Comparison of ENCODE assay signal across 22 cellular contexts in the genomic region with DNA sequence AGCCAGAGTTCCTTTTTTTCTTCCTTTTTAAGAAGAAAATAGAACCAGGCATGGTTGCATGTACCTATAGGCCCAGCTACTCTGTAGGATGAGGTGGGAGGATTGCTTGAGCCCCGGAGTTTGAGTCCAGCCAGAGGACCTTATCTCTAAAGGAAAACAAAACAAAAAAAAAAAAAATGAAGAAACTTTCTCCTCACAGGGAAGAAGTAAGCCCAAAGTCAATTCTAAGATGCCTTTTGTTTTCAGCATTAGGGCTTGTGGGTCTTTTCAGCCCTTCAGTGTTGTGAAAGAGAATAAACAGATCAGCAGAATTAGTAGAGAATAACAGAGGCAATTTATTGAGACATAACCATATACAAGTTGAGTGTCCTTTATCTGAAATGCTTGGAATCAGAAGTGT. TPM values are rescaled to one million over a fixed set of nuclear protein-coding genes. Genes with fewer than 3 reads are reported as not detected.
DNase-seq lines count a peak whose midpoint lies in the region; ATAC-seq and TF ChIP-seq lines count a peak whose summit lies in the region.
"Had no signal": no experiment of that assay in that cellular context is flagged by ENCODE, and none has a peak within 500 bp of the region (broad histone marks: within the 10 kb centered on the region; RNA-seq: fewer than 3 reads in every experiment).

No MANE protein-coding gene starts in this region.

- H3K27ac Mint-ChIP-seq in H9, result peak overlapping the region in 2 of 3 experiments; percentile 15 to 36; a peak in 2 of 7 replicates
- H3K27ac Mint-ChIP-seq in neural progenitor cell, result no peak overlapping the region
- H3K27ac Mint-ChIP-seq in activated CD8-positive, alpha-beta memory T cell treated with anti-CD3 and anti-CD28 coated beads, Interleukin-2, amount 10 ng/mL, durations not matched to agents 7 days and 5 days, result no peak overlapping the region
- H3K27ac Mint-ChIP-seq: CD8-positive, alpha-beta T cell had no signal

- no peak overlapping the region for H3K4me2 ChIP-seq in H9 (ENCODE audit: insufficient read depth, insufficient read length, low read length)
- no peak overlapping the region for H3K4me2 ChIP-seq in neural progenitor cell
- H3K4me2 ChIP-seq: A549, BLaER1 had no signal

- no peak overlapping the region for H3K4ac ChIP-seq in H9 (ENCODE audit: low read depth, low read length)

- no peak overlapping the region for H2AK5ac ChIP-seq in H9 (ENCODE audit: insufficient read length, low read length)

- peaks cover 2% of the 10 kb centered on the region; the same call in 1 of the 2 replicates for H3K79me2 ChIP-seq in H9 (ENCODE audit: insufficient read depth, low read length)
- H3K79me2 ChIP-seq in neural progenitor cell (ENCODE audit: low read depth), result peaks cover 95% of the 10 kb centered on the region

- H3K27me3 Mint-ChIP-seq in H9 (ENCODE audit: low read depth), result no peaks in the 10 kb centered on the region
- H3K27me3 Mint-ChIP-seq in neural progenitor cell (ENCODE audit: insufficient read depth, low read depth), result no peaks in the 10 kb centered on the region
- no peaks in the 10 kb centered on the region for H3K27me3 Mint-ChIP-seq in activated CD8-positive, alpha-beta memory T cell treated with anti-CD3 and anti-CD28 coated beads, Interleukin-2, amount 10 ng/mL, durations not matched to agents 7 days and 5 days

- intact Hi-C loops in ascending aorta (cut with DNase I), result no loop called here

- no peak overlapping the region for H3K23ac ChIP-seq in H9 (ENCODE audit: insufficient read length, low read depth, low read length)

- H3K23me2 ChIP-seq in H9 (ENCODE audit: insufficient read length, low read depth, low read length, poor library complexity, severe bottlenecking), result no peaks in the 10 kb centered on the region

- no peak overlapping the region for H3K56ac ChIP-seq in H9 (ENCODE audit: insufficient read length, low read depth, low read length)

- no CpG with 5 or more reads among the region's 1 CpG for WGBS in H9 (ENCODE audit: extremely low coverage, insufficient read length, low lambda C conversion rate)

- no peak overlapping the region for H2BK120ac ChIP-seq in H9 (ENCODE audit: low read depth, low read length, poor library complexity, severe bottlenecking)

- no peak overlapping the region for H2AFZ ChIP-seq in H9 (ENCODE audit: low read length)
- H2AFZ ChIP-seq in neural progenitor cell (replicated peaks), result no peak overlapping the region

- H3K9ac ChIP-seq in H9 (ENCODE audit: extremely low read depth, insufficient read length, low read length), result no peak overlapping the region
- H3K9ac ChIP-seq in neural progenitor cell, result no peak overlapping the region
- H3K9ac ChIP-seq: BLaER1 had no signal

- no peaks in the 10 kb centered on the region for H3K36me3 ChIP-seq in ascending aorta
- peaks cover 10% of the 10 kb centered on the region for H3K36me3 ChIP-seq in neural progenitor cell

- H4K91ac ChIP-seq in H9 (ENCODE audit: insufficient read length, low read depth, low read length), result no peak overlapping the region

- H3K27me3 ChIP-seq in H9 (ENCODE audit: insufficient read depth, low read length), result no peaks in the 10 kb centered on the region
- no peaks in the 10 kb centered on the region for H3K27me3 ChIP-seq in ascending aorta
- H3K27me3 ChIP-seq in neural progenitor cell, result no peaks in the 10 kb centered on the region
- H3K27me3 ChIP-seq: BLaER1 had no signal

- H3K4me1 ChIP-seq in H9 (ENCODE audit: insufficient read depth, low read length) (no peaks in the 10 kb centered on the region), ascending aorta (peaks cover 0 to 7% of the 10 kb centered on the region in 2 donors), neural progenitor cell (no peaks in the 10 kb centered on the region)
- H3K4me1 ChIP-seq: BLaER1 had no signal

- H2BK12ac ChIP-seq in H9 (ENCODE audit: insufficient read length, low read depth, low read length), result no peak overlapping the region

- H3K4me3 Mint-ChIP-seq in H9 (no peak overlapping the region), neural progenitor cell (no peak overlapping the region)
- no peak overlapping the region for H3K4me3 Mint-ChIP-seq in activated CD8-positive, alpha-beta memory T cell treated with anti-CD3 and anti-CD28 coated beads, Interleukin-2, amount 10 ng/mL, durations not matched to agents 7 days and 5 days
- H3K4me3 Mint-ChIP-seq: CD8-positive, alpha-beta T cell had no signal

- no peak overlapping the region for H3K27ac ChIP-seq in H9 (ENCODE audit: insufficient read length, low read depth, low read length)
- peak overlapping the region; percentile 16 to 29 for H3K27ac ChIP-seq in ascending aorta
- H3K27ac ChIP-seq in neural progenitor cell, result peak overlapping the region; percentile 22
- H3K27ac ChIP-seq: A549, BLaER1 had no signal

- ATAC-seq in HG03108 (IDR thresholded peaks at IDR 0.05; ENCODE audit: unreplicated experiment) (no peak), GM19395 (IDR thresholded peaks at IDR 0.05; ENCODE audit: unreplicated experiment) (no peak)
- no peak for ATAC-seq in activated CD8-positive, alpha-beta memory T cell treated with anti-CD3 and anti-CD28 coated beads, Interleukin-2, amount 10 ng/mL, durations not matched to agents 7 days and 5 days
- ATAC-seq: A549; CD8-positive, alpha-beta T cell had no signal

- no peak for TF ChIP-seq CTCF in H9 (conservative IDR thresholded peaks at IDR 0.05)
- TF ChIP-seq CTCF in ascending aorta (IDR thresholded peaks at IDR 0.05), result no peak
- no peak for TF ChIP-seq CTCF in fibroblast of the aortic adventitia (IDR thresholded peaks at IDR 0.05; ENCODE audit: insufficient read depth, low read length)
- TF ChIP-seq CTCF in neural progenitor cell (IDR thresholded peaks at IDR 0.05), result no peak

- H3K9me3 Mint-ChIP-seq in H9 (peaks cover 0 to 3% of the 10 kb centered on the region in 2 experiments; a peak in 2 of 5 replicates), neural progenitor cell (peaks cover 9% of the 10 kb centered on the region)
- peaks cover 3% of the 10 kb centered on the region for H3K9me3 Mint-ChIP-seq in activated CD8-positive, alpha-beta memory T cell treated with anti-CD3 and anti-CD28 coated beads, Interleukin-2, amount 10 ng/mL, durations not matched to agents 7 days and 5 days (ENCODE audit: low read depth)
- H3K9me3 Mint-ChIP-seq: CD8-positive, alpha-beta T cell had no signal

- no peak overlapping the region for H3K4me3 ChIP-seq in ascending aorta
- no peak overlapping the region for H3K4me3 ChIP-seq in fibroblast of the aortic adventitia (ENCODE audit: low read depth, low read length)
- H3K4me3 ChIP-seq in neural progenitor cell, result no peak overlapping the region
- H3K4me3 ChIP-seq: A549, BLaER1, SK-N-MC had no signal

- DNase-seq in H9 (no peak), ascending aorta (ENCODE audit: low spot score in 2 of 2) (no peak), fibroblast of the aortic adventitia (ENCODE audit: low read depth) (peak; percentile 41), neural progenitor cell (ENCODE audit: low spot score) (no peak), islet precursor cell (no peak)
- DNase-seq in activated CD8-positive, alpha-beta memory T cell treated with anti-CD3 and anti-CD28 coated beads, Interleukin-2, amount 10 ng/mL, durations not matched to agents 7 days and 5 days, result no peak
- DNase-seq: Calu3; CD8-positive, alpha-beta T cell; DMS53; HCEC 1CT; KG1; NCI-H1417; NCI-H187 treated with DMSO at 0.1 percent for 48 hours; NCI-H2227 treated with DMSO at 0.1 percent for 48 hours; NCI-H510A treated with DMSO at 0.1 percent for 48 hours; NCI-H82; SHP77 had no signal

- H2BK15ac ChIP-seq in H9 (ENCODE audit: low read depth, low read length), result no peak overlapping the region

- H3K79me1 ChIP-seq in H9 (ENCODE audit: insufficient read depth, low read depth, low read length, poor library complexity, severe bottlenecking), result no peaks in the 10 kb centered on the region

- peaks cover 5 to 13% (median 10%) of the 10 kb centered on the region in 3 experiments for H3K36me3 Mint-ChIP-seq in H9 (ENCODE audit: insufficient read depth in 1 of 3, low read depth in 3 of 3)
- H3K36me3 Mint-ChIP-seq in neural progenitor cell, result peaks cover 34% of the 10 kb centered on the region
- peaks cover 34% of the 10 kb centered on the region for H3K36me3 Mint-ChIP-seq in activated CD8-positive, alpha-beta memory T cell treated with anti-CD3 and anti-CD28 coated beads, Interleukin-2, amount 10 ng/mL, durations not matched to agents 7 days and 5 days

- no peak overlapping the region for H3K14ac ChIP-seq in H9 (ENCODE audit: insufficient read depth, low read length)

- no peak overlapping the region for H2BK20ac ChIP-seq in H9 (ENCODE audit: low read depth, low read length, poor library complexity, severe bottlenecking)

- CTCF ChIA-PET in activated CD8-positive, alpha-beta memory T cell treated with anti-CD3 and anti-CD28 coated beads, Interleukin-2, amount 10 ng/mL, durations not matched to agents 7 days and 5 days (lab: Charles Lee), result no interaction called here

- H3K9me3 ChIP-seq in H9 (ENCODE audit: control insufficient read depth, low read depth, low read length) (no peaks in the 10 kb centered on the region), ascending aorta (peaks cover 0 to 2% of the 10 kb centered on the region in 2 donors), neural progenitor cell (ENCODE audit: low read depth) (no peaks in the 10 kb centered on the region)
- H3K9me3 ChIP-seq: A549 had no signal

- no peak overlapping the region for H3T11ph ChIP-seq in H9 (ENCODE audit: low read length)

- H3K4me1 Mint-ChIP-seq in H9, result peaks cover 6 to 7% of the 10 kb centered on the region in 2 experiments; a peak in 3 of 4 replicates
- no peaks in the 10 kb centered on the region for H3K4me1 Mint-ChIP-seq in neural progenitor cell
- no peaks in the 10 kb centered on the region for H3K4me1 Mint-ChIP-seq in activated CD8-positive, alpha-beta memory T cell treated with anti-CD3 and anti-CD28 coated beads, Interleukin-2, amount 10 ng/mL, durations not matched to agents 7 days and 5 days

- no peak overlapping the region for H4K8ac ChIP-seq in H9 (replicated peaks; ENCODE audit: insufficient read length, low read depth, low read length)

- no peak overlapping the region for H2BK5ac ChIP-seq in H9 (ENCODE audit: insufficient read length, low read length)

- no peak overlapping the region for H4K5ac ChIP-seq in H9 (ENCODE audit: insufficient read length, low read depth, low read length)

- H4K20me1 ChIP-seq in H9 (ENCODE audit: control insufficient read depth, insufficient read depth, insufficient read length) (no peaks in the 10 kb centered on the region), neural progenitor cell (ENCODE audit: low read depth) (peaks cover 12% of the 10 kb centered on the region)

- H3F3A ChIP-seq in neural progenitor cell (ENCODE audit: low read depth), result no peaks in the 10 kb centered on the region

- H3K18ac ChIP-seq in H9 (ENCODE audit: insufficient read length, low read depth, low read length), result no peak overlapping the region

RNA-seq across cellular contexts. Expression of a gene that starts 26.8 kb away (rescaled TPM):
- total RNA-seq in H9 (2021) (71.2 and 76.4 TPM in 2 replicates), ascending aorta (21.5 TPM), fibroblast of the aortic adventitia (ENCODE audit: low replicate concordance) (70.4 and 77.5 TPM in 2 replicates), neural progenitor cell (ENCODE audit: low replicate concordance) (93.4 and 126 TPM in 2 replicates)
- total RNA-seq in activated CD8-positive, alpha-beta memory T cell treated with anti-CD3 and anti-CD28 coated beads, Interleukin-2, amount 10 ng/mL, durations not matched to agents 7 days and 5 days, result 10 to 100 TPM; 64.9 to 68.7 TPM

RNA-seq across cellular contexts. Expression of a gene that starts 55.4 kb away (rescaled TPM):
- total RNA-seq in H9 (2021) (8.2 and 8.4 TPM in 2 replicates), ascending aorta (7.7 TPM), fibroblast of the aortic adventitia (ENCODE audit: low replicate concordance) (8.2 and 24.1 TPM in 2 replicates), neural progenitor cell (ENCODE audit: low replicate concordance) (0.84 and 1.5 TPM in 2 replicates)
- 10 to 100 TPM in 1 of 2 experiments, 1 to 10 TPM in 1; 9.6 to 10.3 TPM for total RNA-seq in activated CD8-positive, alpha-beta memory T cell treated with anti-CD3 and anti-CD28 coated beads, Interleukin-2, amount 10 ng/mL, durations not matched to agents 7 days and 5 days

Comparison
In these comparisons a context has a peak if more than half of its experiments do, and no peak if none do; other contexts are left out.
1. H3K27ac Mint-ChIP-seq: peak in H9 (2 of 3); none in neural progenitor cell (single experiment) and activated CD8-positive, alpha-beta memory T cell treated with anti-CD3 and anti-CD28 coated beads, Interleukin-2, amount 10 ng/mL, durations not matched to agents 7 days and 5 days (single experiment).